Comparison of ENCODE assay signal across 8 cellular contexts in the genomic region with DNA sequence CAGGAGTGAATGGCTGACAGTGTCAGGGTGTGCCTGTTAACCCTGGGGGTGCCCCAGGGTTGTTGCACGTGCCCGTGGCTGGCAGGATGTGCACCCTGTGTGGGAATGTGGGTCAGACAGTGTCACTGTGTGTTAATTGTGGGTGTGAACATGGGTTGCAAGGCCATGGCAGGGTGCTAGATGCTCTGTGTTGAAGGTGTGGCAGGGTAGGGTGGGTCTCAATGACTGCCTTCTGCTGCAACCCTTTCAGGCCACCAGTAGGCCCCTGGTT. TPM values are rescaled to one million over a fixed set of nuclear protein-coding genes. Genes with fewer than 3 reads are reported as not detected.
DNase-seq lines count a peak whose midpoint lies in the region; ATAC-seq lines count a peak whose summit lies in the region.

No MANE protein-coding gene starts in this region.

- H4K20me1 ChIP-seq in BLaER1 treated with 17β-estradiol and CSF1 and Interleukin-3, amounts not matched to agents 10 nM and 100 nM, result peaks cover 0 to 12% (median 0%) of the 10 kb centered on the region in 11 experiments; a peak in 2 of 22 replicates

- peaks cover 0 to 18% (median 0%) of the 10 kb centered on the region in 11 experiments; a peak in 9 of 22 replicates for H3K36me3 ChIP-seq in BLaER1 treated with 17β-estradiol and CSF1 and Interleukin-3, amounts not matched to agents 10 nM and 100 nM
- H3K36me3 ChIP-seq in KOPT-K1 (ENCODE audit: insufficient read depth, low read length) (no peaks in the 10 kb centered on the region), mesodermal cell (ENCODE audit: control insufficient read depth, insufficient read depth, low read length) (peaks cover 20% of the 10 kb centered on the region), MG63 (peaks cover 18% of the 10 kb centered on the region)

- H3K36me3 Mint-ChIP-seq in activated naive CD8-positive, alpha-beta T cell treated with anti-CD3 and anti-CD28 coated beads, Interleukin-2, amount 50 U/mL, for 24 hours (ENCODE audit: low read depth), result no peaks in the 10 kb centered on the region

- peak overlapping the region in 9 of 11 experiments; percentile 84 to 100 (median 95); a peak in 18 of 22 replicates for H3K27ac ChIP-seq in BLaER1 treated with 17β-estradiol and CSF1 and Interleukin-3, amounts not matched to agents 10 nM and 100 nM
- peak overlapping the region; percentile 92 for H3K27ac ChIP-seq in KOPT-K1 (ENCODE audit: low read depth, low read length, poor library complexity, severe bottlenecking)
- peak overlapping the region; percentile 36 for H3K27ac ChIP-seq in mesodermal cell (ENCODE audit: low read depth, low read length, severe bottlenecking)

- H3K27me3 ChIP-seq in BLaER1 treated with 17β-estradiol and CSF1 and Interleukin-3, amounts not matched to agents 10 nM and 100 nM, result no peaks in the 10 kb centered on the region
- H3K27me3 ChIP-seq in MG63, result no peaks in the 10 kb centered on the region

- no peak overlapping the region for H3K4me3 Mint-ChIP-seq in activated naive CD8-positive, alpha-beta T cell treated with anti-CD3 and anti-CD28 coated beads, Interleukin-2, amount 50 U/mL, for 24 hours

- H3K9me3 Mint-ChIP-seq in activated naive CD8-positive, alpha-beta T cell treated with anti-CD3 and anti-CD28 coated beads, Interleukin-2, amount 50 U/mL, for 24 hours, result no peaks in the 10 kb centered on the region

- H3K4me3 ChIP-seq in BLaER1 treated with 17β-estradiol and CSF1 and Interleukin-3, amounts not matched to agents 10 nM and 100 nM, result peak overlapping the region in 3 of 10 experiments; percentile 28 to 59 (median 46); a peak in 3 of 20 replicates
- no peak overlapping the region for H3K4me3 ChIP-seq in mesodermal cell (ENCODE audit: extremely low read depth, insufficient read depth, low read length, poor library complexity, severe bottlenecking)
- no peak overlapping the region for H3K4me3 ChIP-seq in MG63

- peak overlapping the region; percentile 74 to 98 (median 92) for H3K4me2 ChIP-seq in BLaER1 treated with 17β-estradiol and CSF1 and Interleukin-3, amounts not matched to agents 10 nM and 100 nM

- peak overlapping the region in 9 of 11 experiments; percentile 73 to 93 (median 84); a peak in 17 of 22 replicates for H3K9ac ChIP-seq in BLaER1 treated with 17β-estradiol and CSF1 and Interleukin-3, amounts not matched to agents 10 nM and 100 nM

- peaks cover 38% of the 10 kb centered on the region for H3K4me1 Mint-ChIP-seq in activated naive CD8-positive, alpha-beta T cell treated with anti-CD3 and anti-CD28 coated beads, Interleukin-2, amount 50 U/mL, for 24 hours

- peak; percentile 31 for ATAC-seq in activated naive CD8-positive, alpha-beta T cell treated with anti-CD3 and anti-CD28 coated beads, Interleukin-2, amount 50 U/mL, for 24 hours
- no peak for ATAC-seq in GM18511 (IDR thresholded peaks at IDR 0.05; ENCODE audit: unreplicated experiment)
- ATAC-seq in HG03139 (IDR thresholded peaks at IDR 0.05; ENCODE audit: unreplicated experiment), result no peak

- no peaks in the 10 kb centered on the region for H3K9me3 ChIP-seq in BLaER1 treated with 17β-estradiol and CSF1 and Interleukin-3, amounts not matched to agents 10 nM and 100 nM (replicated peaks in 1 of 11)
- no peaks in the 10 kb centered on the region for H3K9me3 ChIP-seq in KOPT-K1 (ENCODE audit: insufficient read depth, low read length, poor library complexity, severe bottlenecking)
- no peaks in the 10 kb centered on the region for H3K9me3 ChIP-seq in mesodermal cell (ENCODE audit: control insufficient read depth, low read length)
- H3K9me3 ChIP-seq in MG63, result no peaks in the 10 kb centered on the region

- DNase-seq in activated naive CD8-positive, alpha-beta T cell treated with anti-CD3 and anti-CD28 coated beads, Interleukin-2, amount 50 U/mL, for 24 hours, result peak; percentile 33
- DNase-seq in superior temporal gyrus (ENCODE audit: extremely low spot score) (no peak), MG63 (no peak)

- 80 to 100% methylated on average over 1 to 2 of the region's 2 CpGs for WGBS in mesodermal cell (ENCODE audit: insufficient coverage in 2 of 2), 2 experiments

- H3K27me3 Mint-ChIP-seq in activated naive CD8-positive, alpha-beta T cell treated with anti-CD3 and anti-CD28 coated beads, Interleukin-2, amount 50 U/mL, for 24 hours, result no peaks in the 10 kb centered on the region

- peaks cover 53 to 95% (median 75%) of the 10 kb centered on the region in 10 experiments for H3K4me1 ChIP-seq in BLaER1 treated with 17β-estradiol and CSF1 and Interleukin-3, amounts not matched to agents 10 nM and 100 nM
- peaks cover 46% of the 10 kb centered on the region for H3K4me1 ChIP-seq in mesodermal cell (ENCODE audit: control insufficient read depth, insufficient read depth, low read length, poor library complexity, severe bottlenecking)

- H3K27ac Mint-ChIP-seq in activated naive CD8-positive, alpha-beta T cell treated with anti-CD3 and anti-CD28 coated beads, Interleukin-2, amount 50 U/mL, for 24 hours, result peak overlapping the region; percentile 63

RNA-seq across cellular contexts. Expression of a gene that starts 8.3 kb away (rescaled TPM):
- 11.6 TPM for polyA plus RNA-seq in mesodermal cell (2013, experiment 1 of 2)
- polyA plus RNA-seq in mesodermal cell (2013, experiment 2 of 2), result 8.9 TPM
- total RNA-seq in MG63 (2014; rRNA removed; shearing (Covaris generic); ENCODE audit: low replicate concordance), result 45.3 and 65.7 TPM in 2 replicates

RNA-seq across cellular contexts. Expression of a gene that starts 11.1 kb away (rescaled TPM):
- polyA plus RNA-seq in mesodermal cell (2013, experiment 1 of 2), result 40.0 TPM
- polyA plus RNA-seq in mesodermal cell (2013, experiment 2 of 2), result 37.8 TPM
- not detected in 2 replicates for total RNA-seq in MG63 (2014; rRNA removed; shearing (Covaris generic); ENCODE audit: low replicate concordance)

RNA-seq across cellular contexts. Expression of a gene that starts 16.9 kb away (rescaled TPM):
- 29.0 TPM for polyA plus RNA-seq in mesodermal cell (2013, experiment 1 of 2)
- polyA plus RNA-seq in mesodermal cell (2013, experiment 2 of 2), result 23.3 TPM
- total RNA-seq in MG63 (2014; rRNA removed; shearing (Covaris generic); ENCODE audit: low replicate concordance), result 119 TPM in 2 replicates

RNA-seq across cellular contexts. Expression of a gene that starts 19.5 kb away (rescaled TPM):
- polyA plus RNA-seq in mesodermal cell (2013, experiment 1 of 2), result 38.6 TPM
- polyA plus RNA-seq in mesodermal cell (2013, experiment 2 of 2), result 37.6 TPM
- total RNA-seq in MG63 (2014; rRNA removed; shearing (Covaris generic); ENCODE audit: low replicate concordance), result 26.6 and 34.6 TPM in 2 replicates

RNA-seq across cellular contexts. Expression of a gene that starts 36.3 kb away (rescaled TPM):
- polyA plus RNA-seq in mesodermal cell (2013, experiment 1 of 2), result 0.26 TPM
- 0.30 TPM for polyA plus RNA-seq in mesodermal cell (2013, experiment 2 of 2)
- 0.56 TPM in 1 of 2 replicates, not detected in the other for total RNA-seq in MG63 (2014; rRNA removed; shearing (Covaris generic); ENCODE audit: low replicate concordance)

Comparison
In these comparisons a context has a peak if more than half of its experiments do, and no peak if none do; other contexts are left out.
1. H3K27ac ChIP-seq: peak in every context shown above with its lines; median percentile 95 in BLaER1 treated with 17β-estradiol and CSF1 and Interleukin-3, amounts not matched to agents 10 nM and 100 nM; 92 in KOPT-K1; 36 in mesodermal cell.